22 cellular contexts compared by ENCODE assay signal in the genomic region with DNA sequence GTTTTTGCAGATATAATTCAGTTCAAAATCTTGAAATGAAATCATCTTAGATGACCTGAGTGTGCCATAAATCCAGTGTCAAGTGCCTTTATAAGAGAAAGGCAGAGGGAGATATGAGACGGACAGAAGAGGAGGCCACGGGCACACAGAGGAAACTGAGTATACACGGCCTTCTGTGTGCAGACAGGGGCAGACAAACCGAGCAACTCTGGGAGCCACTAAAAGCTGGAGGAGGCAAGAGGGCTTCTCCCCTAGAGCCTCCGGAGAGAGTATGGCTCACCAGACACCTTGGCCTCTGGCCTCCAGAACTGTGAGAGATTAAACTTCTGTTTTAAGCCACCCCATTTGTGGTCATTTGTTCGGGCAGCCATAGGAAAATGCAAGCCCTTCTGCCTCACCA. TPM values are rescaled to one million over a fixed set of nuclear protein-coding genes. Genes with fewer than 3 reads are reported as not detected.
DNase-seq lines count a peak whose midpoint lies in the region; ATAC-seq and TF ChIP-seq lines count a peak whose summit lies in the region.
"Had no signal": no experiment of that assay in that cellular context is flagged by ENCODE, and none has a peak within 500 bp of the region (broad histone marks: within the 10 kb centered on the region; RNA-seq: fewer than 3 reads in every experiment).

No MANE protein-coding gene starts in this region.

- H3K27me3 ChIP-seq in Peyer's patch (no peaks in the 10 kb centered on the region), right atrium auricular region (no peaks in the 10 kb centered on the region)
- H3K27me3 ChIP-seq: breast epithelium had no signal

- no peaks in the 10 kb centered on the region for H3K9me3 Mint-ChIP-seq in stimulated activated naive CD8-positive, alpha-beta T cell treated with anti-CD3 and anti-CD28 coated beads, Interleukin-15, amount 100 ng/mL, for 72 hours
- H3K9me3 Mint-ChIP-seq: activated naive CD4-positive, alpha-beta T cell treated with anti-CD3 and anti-CD28 coated beads, Interleukin-2, amount 50 U/mL, for 24 hours; naive thymus-derived CD4-positive, alpha-beta T cell had no signal

- H3K27me3 Mint-ChIP-seq in stimulated activated naive CD8-positive, alpha-beta T cell treated with anti-CD3 and anti-CD28 coated beads, Interleukin-15, amount 100 ng/mL, for 72 hours = no peaks in the 10 kb centered on the region
- H3K27me3 Mint-ChIP-seq: activated naive CD4-positive, alpha-beta T cell treated with anti-CD3 and anti-CD28 coated beads, Interleukin-2, amount 50 U/mL, for 24 hours; naive thymus-derived CD4-positive, alpha-beta T cell had no signal

- peaks cover 23% of the 10 kb centered on the region for H3K4me1 Mint-ChIP-seq in stimulated activated naive CD8-positive, alpha-beta T cell treated with anti-CD3 and anti-CD28 coated beads, Interleukin-15, amount 100 ng/mL, for 72 hours

- TF ChIP-seq POLR2A in Peyer's patch (IDR thresholded peaks at IDR 0.05) = no peak

- ATAC-seq in left colon = no peak
- ATAC-seq in stimulated activated naive CD8-positive, alpha-beta T cell treated with anti-CD3 and anti-CD28 coated beads, Interleukin-15, amount 100 ng/mL, for 72 hours = no peak
- ATAC-seq: naive thymus-derived CD4-positive, alpha-beta T cell had no signal

- TF ChIP-seq CTCF in C4-2B (conservative IDR thresholded peaks at IDR 0.05) = no peak
- no peak for TF ChIP-seq CTCF in Peyer's patch (IDR thresholded peaks at IDR 0.05)
- TF ChIP-seq CTCF in right atrium auricular region (IDR thresholded peaks at IDR 0.05) = no peak

- H3K36me3 ChIP-seq in Peyer's patch (no peaks in the 10 kb centered on the region), right atrium auricular region (no peaks in the 10 kb centered on the region)
- H3K36me3 ChIP-seq: breast epithelium, thoracic aorta had no signal

- H3K27ac ChIP-seq in C4-2B = 0 out of 2 replicates have a peak overlapping the region, but pooled peaks have one; percentile 1
- H3K27ac ChIP-seq in Peyer's patch = peak overlapping the region in 3 of 4 donors; percentile 32 to 87 (median 84)
- H3K27ac ChIP-seq in right atrium auricular region = peak overlapping the region; percentile 60 to 61
- peak overlapping the region in 13 of 21 experiments; percentile 14 to 74 (median 54) for H3K27ac ChIP-seq in skin epidermis

- H3K9me3 ChIP-seq in Peyer's patch (no peaks in the 10 kb centered on the region), right atrium auricular region (no peaks in the 10 kb centered on the region)
- H3K9me3 ChIP-seq: breast epithelium, thoracic aorta had no signal

- DNase-seq in Peyer's patch (no peak), right atrium auricular region (ENCODE audit: low spot score) (no peak), left colon (no peak), anterior cingulate cortex (lab: John Stamatoyannopoulos, UW) (no peak), cerebellar nuclear complex (lab: John Stamatoyannopoulos, UW) (no peak)
- DNase-seq in stimulated activated naive CD8-positive, alpha-beta T cell treated with anti-CD3 and anti-CD28 coated beads, Interleukin-15, amount 100 ng/mL, for 72 hours = no peak
- DNase-seq: activated CD4-positive, alpha-beta T cell treated with anti-CD3 and anti-CD28 coated beads for 1 hour; activated T-cell treated with anti-CD3 and anti-CD28 coated beads for 4 hours; DMS153; effector CD4-positive, alpha-beta T cell; Karpas-422; naive thymus-derived CD4-positive, alpha-beta T cell; NCI-H1105; NK-92 treated with Interleukin-12 subunit alpha and Interleukin-12 subunit beta, amount 100 ng/mL, for 24 hours; SHP77 treated with DMSO at 0.1 percent for 48 hours; stimulated activated CD4-positive, alpha-beta T cell treated with anti-CD3 and anti-CD28 coated beads, Interleukin-1b, Interleukin-23, amount 100 ng/mL, for 48 hours had no signal

- H3K4me1 ChIP-seq in Peyer's patch (peaks cover 0 to 58% (median 5%) of the 10 kb centered on the region in 4 donors), right atrium auricular region (peaks cover 0 to 64% of the 10 kb centered on the region in 2 donors)

- no peak overlapping the region for H3K4me3 ChIP-seq in Peyer's patch
- no peak overlapping the region for H3K4me3 ChIP-seq in right atrium auricular region
- no peak overlapping the region for H3K4me3 ChIP-seq in skin epidermis
- H3K4me3 ChIP-seq: breast epithelium, thoracic aorta had no signal

- H3K4me3 Mint-ChIP-seq in stimulated activated naive CD8-positive, alpha-beta T cell treated with anti-CD3 and anti-CD28 coated beads, Interleukin-15, amount 100 ng/mL, for 72 hours = no peak overlapping the region
- H3K4me3 Mint-ChIP-seq: activated naive CD4-positive, alpha-beta T cell treated with anti-CD3 and anti-CD28 coated beads, Interleukin-2, amount 50 U/mL, for 24 hours; naive thymus-derived CD4-positive, alpha-beta T cell had no signal

- intact Hi-C loops in left colon (cut with DNase I, micrococcal nuclease) = no loop called here

- H3K27ac Mint-ChIP-seq in stimulated activated naive CD8-positive, alpha-beta T cell treated with anti-CD3 and anti-CD28 coated beads, Interleukin-15, amount 100 ng/mL, for 72 hours = peak overlapping the region in 1 of 2 donors; percentile 60
- H3K27ac Mint-ChIP-seq: activated naive CD4-positive, alpha-beta T cell treated with anti-CD3 and anti-CD28 coated beads, Interleukin-2, amount 50 U/mL, for 24 hours had no signal

RNA-seq across cellular contexts. Expression of a gene that starts 12.6 kb away (rescaled TPM):
- total RNA-seq in Peyer's patch (100 to 1,000 TPM in 2 of 4 donors, 10 to 100 TPM in 2; 32.2 to 110 (median 94.4) TPM), right atrium auricular region (1 to 10 TPM; 6.6 to 7.7 TPM), left colon (100 to 1,000 TPM; 142 to 145 TPM)

RNA-seq across cellular contexts. Expression of a gene that starts 47.2 kb away (rescaled TPM):
- 10 to 100 TPM in 1 of 4 donors, 1 to 10 TPM in 2, not detected in 1; 1.1 to 11.1 (median 3.2) TPM for total RNA-seq in Peyer's patch
- under 1 TPM; 0.24 to 0.41 TPM for total RNA-seq in right atrium auricular region
- 10 to 100 TPM in 1 of 2 donors, under 1 TPM in 1; 0.61 to 26.8 TPM for total RNA-seq in left colon
- total RNA-seq: left lobe of liver had no signal

Comparison
In these comparisons a context has a peak if more than half of its experiments do, and no peak if none do; other contexts are left out.
1. H3K27ac ChIP-seq: peak in every context shown above with its lines; median percentile 84 in Peyer's patch; 60 in right atrium auricular region; 54 in skin epidermis; 1 in C4-2B.